Comparison of ENCODE assay signal across 29 cellular contexts in the genomic region with DNA sequence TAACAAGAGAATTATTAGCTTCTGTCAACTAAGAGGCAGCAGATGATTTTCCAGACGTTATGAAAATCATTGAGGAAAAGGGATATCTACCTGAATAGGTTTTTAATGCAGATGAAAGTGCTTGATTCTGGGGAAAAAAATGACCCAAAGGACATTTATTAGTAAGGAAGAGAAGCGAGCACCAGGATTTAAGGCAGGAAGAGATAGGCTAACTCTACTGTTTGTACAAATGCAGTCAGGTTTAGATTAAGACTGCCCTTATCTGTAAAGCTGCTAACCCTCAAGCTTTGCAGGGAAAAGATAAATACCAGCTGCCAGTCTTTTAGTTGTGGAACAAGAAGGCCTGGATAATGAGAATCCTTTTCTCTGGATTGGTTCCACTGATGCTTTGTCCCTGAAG. TPM values are rescaled to one million over a fixed set of nuclear protein-coding genes. Genes with fewer than 3 reads are reported as not detected.
DNase-seq lines count a peak whose midpoint lies in the region; ATAC-seq, FAIRE-seq and TF ChIP-seq lines count a peak whose summit lies in the region.
"Had no signal": no experiment of that assay in that cellular context is flagged by ENCODE, and none has a peak within 500 bp of the region (broad histone marks: within the 10 kb centered on the region; RNA-seq: fewer than 3 reads in every experiment).

No MANE protein-coding gene starts in this region.

- H3K9me2 ChIP-seq in hepatocyte (replicated peaks; ENCODE audit: insufficient read depth): no peaks in the 10 kb centered on the region

- no peak for TF ChIP-seq CTCF in HepG2 (CRISPR knock-in tag; IDR thresholded peaks at IDR 0.05)
- TF ChIP-seq CTCF in right lobe of liver (IDR thresholded peaks at IDR 0.05): no peak
- no peak for TF ChIP-seq CTCF in VCaP (conservative IDR thresholded peaks at IDR 0.05)
- TF ChIP-seq CTCF in hepatocyte (IDR thresholded peaks at IDR 0.05; ENCODE audit: poor library complexity): no peak

- POLR2A ChIA-PET in HepG2 (lab: Yijun Ruan, JAX): interaction anchor here (1.2 kb wide), 1 partner anchor 84 kb away, joined by 3 read pairs; a partner anchor contains a TSS

- TF ChIP-seq EP300 in HepG2 (IDR thresholded peaks at IDR 0.05; ENCODE audit: low read depth in 2 of 2, low read length in 2 of 2): no peak
- no peak for TF ChIP-seq EP300 in HepG2 (CRISPR knock-in tag; IDR thresholded peaks at IDR 0.05; ENCODE audit: borderline replicate concordance)

- H3K79me2 ChIP-seq in HepG2 (ENCODE audit: insufficient read depth, low read length) (no peaks in the 10 kb centered on the region), hepatocyte (no peaks in the 10 kb centered on the region)

- no peaks in the 10 kb centered on the region for H4K20me1 ChIP-seq in HepG2 (ENCODE audit: insufficient read depth, low read length)
- H4K20me1 ChIP-seq in hepatocyte (ENCODE audit: insufficient read depth, poor library complexity, severe bottlenecking): no peaks in the 10 kb centered on the region

- H3K4me1 ChIP-seq in HepG2 (ENCODE audit: insufficient read depth, low read length): peaks cover 58% of the 10 kb centered on the region
- peaks cover 0 to 6% (median 2%) of the 10 kb centered on the region in 4 donors for H3K4me1 ChIP-seq in right lobe of liver
- H3K4me1 ChIP-seq in hepatocyte (ENCODE audit: insufficient read depth): peaks cover 28% of the 10 kb centered on the region

- CTCF ChIA-PET in HepG2 (lab: Yijun Ruan, JAX; ENCODE audit: low intra/inter-chr PET ratio, low total read pairs): no interaction called here

- H3K9ac ChIP-seq in HepG2 (ENCODE audit: insufficient read depth, low read depth, low read length): no peak overlapping the region
- H3K9ac ChIP-seq: GM23248, KMS-11 had no signal

- TF ChIP-seq RAD21 in HepG2 (CRISPR knock-in tag; IDR thresholded peaks at IDR 0.05): no peak

- H3K4me3 ChIP-seq in HepG2 (replicated peaks in 1 of 3; ENCODE audit: insufficient read depth in 1 of 3, low read depth in 2 of 3, low read length in 3 of 3) (no peak overlapping the region), right lobe of liver (no peak overlapping the region), hepatocyte (no peak overlapping the region)
- H3K4me3 ChIP-seq: coronary artery, GM23248, lower lobe of right lung, upper lobe of left lung had no signal

- H3K36me3 ChIP-seq in HepG2 (replicated peaks in 1 of 2; ENCODE audit: control insufficient read depth in 1 of 2, insufficient read depth in 2 of 2, low read length in 2 of 2) (no peaks in the 10 kb centered on the region), right lobe of liver (no peaks in the 10 kb centered on the region), hepatocyte (replicated peaks; ENCODE audit: insufficient read depth, low read depth) (no peaks in the 10 kb centered on the region)
- H3K36me3 ChIP-seq: lower lobe of right lung, upper lobe of left lung had no signal

- intact Hi-C loops in HepG2 (cut with micrococcal nuclease; ENCODE audit: unreplicated experiment) (loop anchor here (5.0 kb wide), 1 partner anchor 323 kb away; a partner anchor contains a TSS), right lobe of liver (cut with DNase I) (loop anchor here (5.0 to 10.0 kb wide), 2 partner anchors 158 to 165 kb away; no protein-coding TSS in a partner anchor)

- ATAC-seq in HepG2 (no peak), right lobe of liver (no peak)
- ATAC-seq: activated T-cell treated with anti-CD3 and anti-CD28 coated beads, Interleukin-2, amount 50 U/mL, for 4 hours; effector memory CD8-positive, alpha-beta T cell; lower lobe of right lung; T-cell had no signal

- 40% methylated on average over 2 of the region's 2 CpGs for WGBS in HepG2 (ENCODE audit: low lambda C conversion rate)
- WGBS in right lobe of liver (ENCODE audit: insufficient coverage, low coverage, low lambda C conversion rate, missing lambda C conversion rate): 44% methylated on average over 2 of the region's 2 CpGs
- WGBS in hepatocyte (ENCODE audit: low lambda C conversion rate, missing lambda C conversion rate): 13% methylated on average over 2 of the region's 2 CpGs

- in situ Hi-C loops in HepG2 (cut with HindIII; ENCODE audit: extremely low pct_ligation_motif_present, low pct_unique_long_range_greater_than_20kb): loop anchor here (5.0 to 25.0 kb wide), 3 partner anchors 158 to 328 kb away; a partner anchor contains a TSS

- H3K4me2 ChIP-seq in HepG2 (ENCODE audit: low read depth, low read length): no peak overlapping the region
- H3K4me2 ChIP-seq in hepatocyte: peak overlapping the region; percentile 45
- H3K4me2 ChIP-seq: KMS-11 had no signal

- H2AFZ ChIP-seq in HepG2 (ENCODE audit: low read length) (no peak overlapping the region), hepatocyte (no peak overlapping the region)
- H2AFZ ChIP-seq: GM23248 had no signal

- TF ChIP-seq POLR2A in HepG2 (IDR thresholded peaks at IDR 0.05; ENCODE audit: insufficient read depth in 1 of 2, low read depth in 2 of 2, low read length in 2 of 2) (no peak), right lobe of liver (IDR thresholded peaks at IDR 0.05) (no peak)

- H3K27ac ChIP-seq in HepG2 (ENCODE audit: extremely low read length, insufficient read depth, low read length): no peak overlapping the region
- H3K27ac ChIP-seq in right lobe of liver: no peak overlapping the region
- H3K27ac ChIP-seq in VCaP: peak overlapping the region; percentile 61
- H3K27ac ChIP-seq in hepatocyte: no peak overlapping the region
- H3K27ac ChIP-seq: coronary artery, GM23248, KMS-11, lower lobe of right lung, upper lobe of left lung had no signal

- FAIRE-seq in HepG2 (lab: Jason Lieb, UNC): no peak
- FAIRE-seq: A204.1, keratinocyte had no signal

- H3K27me3 ChIP-seq in HepG2 (ENCODE audit: control insufficient read depth in 1 of 2, insufficient read depth in 2 of 2, low read length in 2 of 2): no peaks in the 10 kb centered on the region
- no peaks in the 10 kb centered on the region for H3K27me3 ChIP-seq in right lobe of liver
- H3K27me3 ChIP-seq in hepatocyte: no peaks in the 10 kb centered on the region
- H3K27me3 ChIP-seq: upper lobe of left lung had no signal

- DNase-seq in HepG2 (ENCODE audit: low spot score) (no peak), right lobe of liver (no peak), hepatocyte (ENCODE audit: low spot score) (no peak), anterior cingulate cortex (lab: John Stamatoyannopoulos, UW) (no peak), NCI-H2107 treated with DMSO at 0.1 percent for 48 hours (lab: John Stamatoyannopoulos, UW; ENCODE audit: unreplicated experiment) (no peak), cerebellar cortex (ENCODE audit: low spot score) (no peak), cerebellar nuclear complex (lab: John Stamatoyannopoulos, UW) (no peak)
- DNase-seq: activated CD4-positive, alpha-beta T cell treated with anti-CD3 and anti-CD28 coated beads for 4 hours; activated naive CD4-positive, alpha-beta T cell; activated T-cell treated with anti-CD3 and anti-CD28 coated beads, Interleukin-2, amount 50 U/mL, for 4 hours; AML-193; CD8-positive, alpha-beta memory T cell; DMS79 treated with DMSO at 0.1 percent for 48 hours; effector memory CD8-positive, alpha-beta T cell; GM23248; lower lobe of right lung; NCI-H187 treated with DMSO at 0.1 percent for 48 hours; NCI-H345; NCI-H774; SHP77; stimulated activated CD8-positive, alpha-beta memory T cell treated with anti-CD3 and anti-CD28 coated beads, Interleukin-4, amount 100 ng/mL, for 48 hours; substantia nigra; T-cell; upper lobe of left lung had no signal

- BruUV-seq in HepG2 (replicated peaks; lab: Mats Ljungman, UMichigan): TSS peak; percentile 33

- H3K9me3 ChIP-seq in HepG2 (ENCODE audit: low read length) (no peaks in the 10 kb centered on the region), right lobe of liver (no peaks in the 10 kb centered on the region), hepatocyte (ENCODE audit: low read depth) (no peaks in the 10 kb centered on the region)
- H3K9me3 ChIP-seq: lower lobe of right lung, upper lobe of left lung had no signal

TF ChIP-seq in HepG2, 621 proteins besides CTCF, POLR2A, EP300 and RAD21 (continues in another document):
- TF ChIP-seq TCF7 (IDR thresholded peaks at IDR 0.05; ENCODE audit: low read depth): no peak
- TF ChIP-seq, protein P1, sequence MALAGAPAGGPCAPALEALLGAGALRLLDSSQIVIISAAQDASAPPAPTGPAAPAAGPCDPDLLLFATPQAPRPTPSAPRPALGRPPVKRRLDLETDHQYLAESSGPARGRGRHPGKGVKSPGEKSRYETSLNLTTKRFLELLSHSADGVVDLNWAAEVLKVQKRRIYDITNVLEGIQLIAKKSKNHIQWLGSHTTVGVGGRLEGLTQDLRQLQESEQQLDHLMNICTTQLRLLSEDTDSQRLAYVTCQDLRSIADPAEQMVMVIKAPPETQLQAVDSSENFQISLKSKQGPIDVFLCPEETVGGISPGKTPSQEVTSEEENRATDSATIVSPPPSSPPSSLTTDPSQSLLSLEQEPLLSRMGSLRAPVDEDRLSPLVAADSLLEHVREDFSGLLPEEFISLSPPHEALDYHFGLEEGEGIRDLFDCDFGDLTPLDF (CRISPR knock-in tag; IDR thresholded peaks at IDR 0.05): no peak
- no peak for TF ChIP-seq ZNF782 (CRISPR knock-in tag; IDR thresholded peaks at IDR 0.05; ENCODE audit: borderline replicate concordance)

RNA-seq across cellular contexts. Expression of a gene that starts 33.0 kb away (rescaled TPM):
- total RNA-seq in HepG2 (2016; rRNA removed; fragmentation: Illumina TruSeq; extraction: Trizol): 3.3 and 8.1 TPM in 2 replicates
- 3.3 and 3.6 TPM in 2 replicates for total RNA-seq in HepG2 (2016; cell fraction: cytosol; rRNA removed; fragmentation: Illumina TruSeq; extraction: Trizol; ENCODE audit: low read depth)
- total RNA-seq in HepG2 (2016; cell fraction: insoluble cytoplasmic fraction; rRNA removed; fragmentation: Illumina TruSeq; extraction: Trizol): 4.1 and 7.4 TPM in 2 replicates
- 3.8 and 4.3 TPM in 2 replicates for total RNA-seq in HepG2 (2016; cell fraction: membrane; rRNA removed; fragmentation: Illumina TruSeq; extraction: Trizol)
- 13.3 and 14.4 TPM in 2 replicates for total RNA-seq in HepG2 (2016; cell fraction: nucleus; rRNA removed; fragmentation: Illumina TruSeq; extraction: Trizol)
- 12.2 and 14.2 TPM in 2 replicates for polyA plus RNA-seq in HepG2 (2011; rRNA removed)
- polyA plus RNA-seq in HepG2 (2011; cell fraction: cytosol; rRNA removed): 6.7 and 8.7 TPM in 2 replicates
- 16.4 and 16.6 TPM in 2 replicates for polyA plus RNA-seq in HepG2 (2011; cell fraction: nucleus; rRNA removed)
- 6.2 and 6.8 TPM in 2 replicates for polyA plus RNA-seq in HepG2 (2012)
- 0.43 and 0.47 TPM in 2 replicates for polyA plus RNA-seq in HepG2 (2016; cell fraction: cytosol; fragmentation: Illumina TruSeq; extraction: Trizol; ENCODE audit: low read depth)
- polyA plus RNA-seq in HepG2 (2016; cell fraction: insoluble cytoplasmic fraction; fragmentation: Illumina TruSeq; extraction: Trizol; ENCODE audit: low read depth): 1.8 and 2.6 TPM in 2 replicates
- polyA plus RNA-seq in HepG2 (2016; cell fraction: membrane; fragmentation: Illumina TruSeq; extraction: Trizol; ENCODE audit: low read depth): 0.72 and 0.82 TPM in 2 replicates
- 18.2 and 20.6 TPM in 2 replicates for polyA plus RNA-seq in HepG2 (2016; cell fraction: nucleus; fragmentation: Illumina TruSeq; extraction: Trizol; ENCODE audit: insufficient read depth, low read depth)
- 21.0 and 29.4 TPM in 2 replicates for polyA minus RNA-seq in HepG2 (2011; rRNA and poly(A)+ RNA removed; ENCODE audit: low replicate concordance)
- 9.3 and 12.0 TPM in 2 replicates for polyA minus RNA-seq in HepG2 (2011; cell fraction: cytosol; rRNA and poly(A)+ RNA removed)
- 31.7 and 34.6 TPM in 2 replicates for polyA minus RNA-seq in HepG2 (2011; cell fraction: nucleus; rRNA and poly(A)+ RNA removed)
- 1 to 10 TPM; 3.4 to 7.2 (median 5.0) TPM for total RNA-seq in right lobe of liver
- total RNA-seq in hepatocyte: 12.7 and 19.1 TPM in 2 replicates
- polyA plus RNA-seq in hepatocyte: 3.6 and 4.3 TPM in 2 replicates
